1 cellular context compared by ENCODE assay signal in the genomic region with DNA sequence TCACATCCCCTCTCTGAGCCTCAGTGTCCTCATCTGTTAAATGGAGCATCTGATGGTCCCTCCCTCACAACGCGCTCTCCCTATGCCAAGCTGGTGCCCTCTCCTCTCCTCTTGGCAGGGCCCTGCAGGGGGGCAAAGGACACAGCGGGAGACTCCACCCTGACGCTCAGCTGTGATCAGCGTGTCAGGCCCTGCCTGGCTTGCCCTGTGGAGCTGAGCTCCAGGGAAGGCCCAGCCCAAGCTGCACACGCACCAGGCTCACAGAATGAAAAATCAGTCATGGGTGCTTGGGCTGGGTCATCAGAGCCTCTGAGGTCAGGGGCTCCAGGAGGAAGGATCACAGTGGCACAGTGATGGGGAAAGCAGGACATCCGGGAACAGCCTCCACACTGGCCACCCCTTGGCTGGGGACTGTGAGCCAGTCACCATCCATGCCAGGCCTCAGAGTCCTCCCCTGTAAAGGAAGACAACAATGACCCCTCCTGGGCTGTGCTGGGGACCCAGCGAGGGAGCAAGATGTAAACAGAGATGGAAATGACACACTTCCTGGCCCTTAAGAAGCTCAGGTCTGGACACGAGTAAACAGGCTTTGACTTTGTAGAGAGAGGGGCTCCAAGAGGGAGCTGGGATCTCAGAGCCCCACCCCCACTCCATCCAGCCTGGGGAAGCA.
TF ChIP-seq lines count a peak whose summit lies in the region.

No MANE protein-coding gene starts in this region.

TF ChIP-seq in HepG2, 621 proteins besides CTCF, POLR2A, EP300 and RAD21 (continued from another document and continues in another):
- TF ChIP-seq AFF4 (CRISPR knock-in tag; IDR thresholded peaks at IDR 0.05) (no peak), ZNF430 (CRISPR knock-in tag; IDR thresholded peaks at IDR 0.05) (no peak), ZNF547 (CRISPR knock-in tag; IDR thresholded peaks at IDR 0.05) (no peak), WIZ (CRISPR knock-in tag; IDR thresholded peaks at IDR 0.05) (no peak), HMG20A (CRISPR knock-in tag; IDR thresholded peaks at IDR 0.05; ENCODE audit: borderline replicate concordance) (no peak), ZNF564 (CRISPR knock-in tag; IDR thresholded peaks at IDR 0.05) (no peak), CREM (IDR thresholded peaks at IDR 0.05) (no peak), CREM (CRISPR knock-in tag; IDR thresholded peaks at IDR 0.05) (no peak), TEAD2 (CRISPR knock-in tag; IDR thresholded peaks at IDR 0.05) (no peak), ZNF761 (CRISPR knock-in tag; conservative IDR thresholded peaks at IDR 0.05) (no peak; the same call in 1 of the 2 replicates), BCL6 (CRISPR knock-in tag; IDR thresholded peaks at IDR 0.05) (no peak), ZNF263 (CRISPR knock-in tag; IDR thresholded peaks at IDR 0.05) (peak; percentile 76), FOXK1 (CRISPR knock-in tag; IDR thresholded peaks at IDR 0.05; ENCODE audit: borderline replicate concordance, low read depth) (peak; percentile 39; the same call in 1 of the 2 replicates), HDAC6 (IDR thresholded peaks at IDR 0.05; ENCODE audit: low read depth, low read length) (no peak), SP2 (CRISPR knock-in tag; IDR thresholded peaks at IDR 0.05) (0 out of 2 replicates have a peak, but pooled peaks have one; percentile 16), TCF12 (IDR thresholded peaks at IDR 0.05) (no peak), TCF12 (CRISPR knock-in tag; IDR thresholded peaks at IDR 0.05) (no peak), ZNF496 (CRISPR knock-in tag; IDR thresholded peaks at IDR 0.05; ENCODE audit: insufficient replicate concordance) (no peak), NONO (IDR thresholded peaks at IDR 0.05) (no peak), NONO (CRISPR knock-in tag; conservative IDR thresholded peaks at IDR 0.05) (no peak), ZNF782 (CRISPR knock-in tag; IDR thresholded peaks at IDR 0.05; ENCODE audit: borderline replicate concordance) (no peak), TBX3 (IDR thresholded peaks at IDR 0.05; ENCODE audit: borderline replicate concordance) (no peak), LCORL (IDR thresholded peaks at IDR 0.05) (no peak), LCORL (CRISPR knock-in tag; IDR thresholded peaks at IDR 0.05) (no peak), GFI1 (CRISPR knock-in tag; IDR thresholded peaks at IDR 0.05; ENCODE audit: borderline replicate concordance) (no peak), ARID4A (CRISPR knock-in tag; IDR thresholded peaks at IDR 0.05; ENCODE audit: borderline replicate concordance) (no peak), MXD4 (CRISPR knock-in tag; IDR thresholded peaks at IDR 0.05) (no peak), THYN1 (CRISPR knock-in tag; IDR thresholded peaks at IDR 0.05; ENCODE audit: borderline replicate concordance, low read depth) (no peak), POLR2AphosphoS2 (IDR thresholded peaks at IDR 0.05; ENCODE audit: low read depth, low read length) (no peak), NCOR1 (IDR thresholded peaks at IDR 0.05; ENCODE audit: borderline replicate concordance, low read length) (no peak), HDAC2 (CRISPR knock-in tag; IDR thresholded peaks at IDR 0.05) (peak; percentile 47; the same call in 1 of the 2 replicates), ZBTB39 (CRISPR knock-in tag; IDR thresholded peaks at IDR 0.05) (no peak), ZFX (CRISPR knock-in tag; IDR thresholded peaks at IDR 0.05; ENCODE audit: low read depth) (no peak; the same call in 1 of the 2 replicates), ZNF431 (CRISPR knock-in tag; IDR thresholded peaks at IDR 0.05; ENCODE audit: borderline replicate concordance, low read depth) (no peak), CBX5 (CRISPR knock-in tag; IDR thresholded peaks at IDR 0.05; ENCODE audit: borderline replicate concordance) (peak; percentile 17; the same call in 1 of the 2 replicates), STAG1 (CRISPR knock-in tag; IDR thresholded peaks at IDR 0.05) (0 out of 2 replicates have a peak, but pooled peaks have one; percentile 23), CAMTA2 (CRISPR knock-in tag; IDR thresholded peaks at IDR 0.05; ENCODE audit: borderline replicate concordance) (no peak), HNRNPL (IDR thresholded peaks at IDR 0.05; ENCODE audit: low read depth, low read length) (peak; percentile 65; the same call in 1 of the 2 replicates), ZFY (CRISPR knock-in tag; IDR thresholded peaks at IDR 0.05) (no peak), ZNF607 (CRISPR knock-in tag; IDR thresholded peaks at IDR 0.05; ENCODE audit: borderline replicate concordance) (no peak), ZNF124 (CRISPR knock-in tag; IDR thresholded peaks at IDR 0.05) (no peak), ZNF724P (CRISPR knock-in tag; IDR thresholded peaks at IDR 0.05; ENCODE audit: borderline replicate concordance) (no peak), AGO1 (IDR thresholded peaks at IDR 0.05; ENCODE audit: low read depth, low read length, poor library complexity, severe bottlenecking) (no peak), ZNF629 (CRISPR knock-in tag; conservative IDR thresholded peaks at IDR 0.05) (peak; percentile 92), ZNF354B (CRISPR knock-in tag; IDR thresholded peaks at IDR 0.05) (no peak), ZNF234 (CRISPR knock-in tag; conservative IDR thresholded peaks at IDR 0.05) (no peak), NRL (CRISPR knock-in tag; IDR thresholded peaks at IDR 0.05; ENCODE audit: borderline replicate concordance) (no peak), HHEX (CRISPR knock-in tag; IDR thresholded peaks at IDR 0.05) (no peak)
- TF ChIP-seq, protein P1, sequence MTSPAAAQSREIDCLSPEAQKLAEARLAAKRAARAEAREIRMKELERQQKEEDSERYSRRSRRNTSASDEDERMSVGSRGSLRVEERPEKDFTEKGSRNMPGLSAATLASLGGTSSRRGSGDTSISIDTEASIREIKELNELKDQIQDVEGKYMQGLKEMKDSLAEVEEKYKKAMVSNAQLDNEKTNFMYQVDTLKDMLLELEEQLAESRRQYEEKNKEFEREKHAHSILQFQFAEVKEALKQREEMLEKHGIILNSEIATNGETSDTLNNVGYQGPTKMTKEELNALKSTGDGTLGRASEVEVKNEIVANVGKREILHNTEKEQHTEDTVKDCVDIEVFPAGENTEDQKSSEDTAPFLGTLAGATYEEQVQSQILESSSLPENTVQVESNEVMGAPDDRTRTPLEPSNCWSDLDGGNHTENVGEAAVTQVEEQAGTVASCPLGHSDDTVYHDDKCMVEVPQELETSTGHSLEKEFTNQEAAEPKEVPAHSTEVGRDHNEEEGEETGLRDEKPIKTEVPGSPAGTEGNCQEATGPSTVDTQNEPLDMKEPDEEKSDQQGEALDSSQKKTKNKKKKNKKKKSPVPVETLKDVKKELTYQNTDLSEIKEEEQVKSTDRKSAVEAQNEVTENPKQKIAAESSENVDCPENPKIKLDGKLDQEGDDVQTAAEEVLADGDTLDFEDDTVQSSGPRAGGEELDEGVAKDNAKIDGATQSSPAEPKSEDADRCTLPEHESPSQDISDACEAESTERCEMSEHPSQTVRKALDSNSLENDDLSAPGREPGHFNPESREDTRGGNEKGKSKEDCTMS (CRISPR knock-in tag; conservative IDR thresholded peaks at IDR 0.05) = no peak
- TF ChIP-seq, protein P2, sequence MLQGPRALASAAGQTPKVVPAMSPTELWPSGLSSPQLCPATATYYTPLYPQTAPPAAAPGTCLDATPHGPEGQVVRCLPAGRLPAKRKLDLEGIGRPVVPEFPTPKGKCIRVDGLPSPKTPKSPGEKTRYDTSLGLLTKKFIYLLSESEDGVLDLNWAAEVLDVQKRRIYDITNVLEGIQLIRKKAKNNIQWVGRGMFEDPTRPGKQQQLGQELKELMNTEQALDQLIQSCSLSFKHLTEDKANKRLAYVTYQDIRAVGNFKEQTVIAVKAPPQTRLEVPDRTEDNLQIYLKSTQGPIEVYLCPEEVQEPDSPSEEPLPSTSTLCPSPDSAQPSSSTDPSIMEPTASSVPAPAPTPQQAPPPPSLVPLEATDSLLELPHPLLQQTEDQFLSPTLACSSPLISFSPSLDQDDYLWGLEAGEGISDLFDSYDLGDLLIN (CRISPR knock-in tag; IDR thresholded peaks at IDR 0.05; ENCODE audit: borderline replicate concordance) = no peak
- TF ChIP-seq, protein P3, sequence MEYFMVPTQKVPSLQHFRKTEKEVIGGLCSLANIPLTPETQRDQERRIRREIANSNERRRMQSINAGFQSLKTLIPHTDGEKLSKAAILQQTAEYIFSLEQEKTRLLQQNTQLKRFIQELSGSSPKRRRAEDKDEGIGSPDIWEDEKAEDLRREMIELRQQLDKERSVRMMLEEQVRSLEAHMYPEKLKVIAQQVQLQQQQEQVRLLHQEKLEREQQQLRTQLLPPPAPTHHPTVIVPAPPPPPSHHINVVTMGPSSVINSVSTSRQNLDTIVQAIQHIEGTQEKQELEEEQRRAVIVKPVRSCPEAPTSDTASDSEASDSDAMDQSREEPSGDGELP (IDR thresholded peaks at IDR 0.05; ENCODE audit: borderline replicate concordance, low read depth) = peak; percentile 36; the same call in 1 of the 2 replicates
